ENCODE assay signal across 1 cellular context in the genomic region with DNA sequence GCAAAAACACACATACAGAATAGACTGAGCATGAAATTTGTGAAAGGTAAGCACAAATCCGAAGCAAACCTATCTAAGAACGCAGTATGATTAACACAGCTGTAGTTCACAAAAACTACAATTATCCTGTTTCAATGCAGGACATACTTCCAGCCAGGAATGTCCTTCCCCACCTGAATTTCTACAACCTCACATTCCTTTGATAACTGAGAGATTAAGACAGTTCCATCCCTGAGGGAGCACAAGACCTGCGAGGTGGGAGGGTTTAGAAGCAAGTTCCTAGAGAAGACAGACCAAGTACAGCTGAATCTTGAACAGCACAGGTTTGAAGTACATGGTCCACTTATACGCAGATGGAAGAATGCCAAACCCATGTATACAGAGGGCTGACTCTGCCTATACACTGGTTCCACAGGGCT.
TF ChIP-seq lines count a peak whose summit lies in the region.

No MANE protein-coding gene starts in this region.

TF ChIP-seq in WTC11, 78 proteins besides CTCF, POLR2A, EP300 and RAD21:
- TF ChIP-seq, protein P1, sequence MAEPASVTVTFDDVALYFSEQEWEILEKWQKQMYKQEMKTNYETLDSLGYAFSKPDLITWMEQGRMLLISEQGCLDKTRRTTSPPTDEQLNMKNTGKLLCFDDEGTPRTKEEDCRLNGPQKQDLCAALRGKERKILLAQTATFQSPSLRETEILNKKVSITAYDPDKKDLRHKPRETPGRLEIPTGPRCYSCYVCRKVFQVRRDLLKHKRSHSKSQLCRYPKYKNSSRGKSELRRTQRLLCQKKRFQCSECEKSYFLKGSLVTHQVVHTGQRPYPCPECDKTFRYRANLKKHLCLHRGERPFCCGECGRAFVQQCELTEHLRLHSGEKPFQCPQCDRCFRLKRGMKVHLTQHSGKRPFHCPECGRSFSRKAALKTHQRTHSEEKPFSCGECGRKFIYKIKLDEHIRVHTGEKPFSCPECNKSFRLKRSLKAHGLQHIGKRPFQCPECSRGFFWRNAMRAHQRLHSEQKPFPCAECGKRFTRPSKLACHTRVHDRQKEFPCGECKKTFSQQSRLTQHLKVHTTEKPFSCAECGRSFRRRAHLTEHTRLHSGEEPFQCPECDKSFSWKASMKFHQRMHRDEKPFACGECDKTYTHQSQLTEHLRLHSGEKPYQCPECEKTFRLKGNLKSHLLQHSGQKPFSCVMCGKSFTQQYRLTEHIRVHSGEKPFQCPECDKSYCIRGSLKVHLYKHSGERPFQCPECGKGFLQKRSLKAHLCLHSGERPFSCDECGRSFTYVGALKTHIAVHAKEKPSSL (CRISPR knock-in tag; conservative IDR thresholded peaks at IDR 0.05), result no peak
- TF ChIP-seq, protein P2, sequence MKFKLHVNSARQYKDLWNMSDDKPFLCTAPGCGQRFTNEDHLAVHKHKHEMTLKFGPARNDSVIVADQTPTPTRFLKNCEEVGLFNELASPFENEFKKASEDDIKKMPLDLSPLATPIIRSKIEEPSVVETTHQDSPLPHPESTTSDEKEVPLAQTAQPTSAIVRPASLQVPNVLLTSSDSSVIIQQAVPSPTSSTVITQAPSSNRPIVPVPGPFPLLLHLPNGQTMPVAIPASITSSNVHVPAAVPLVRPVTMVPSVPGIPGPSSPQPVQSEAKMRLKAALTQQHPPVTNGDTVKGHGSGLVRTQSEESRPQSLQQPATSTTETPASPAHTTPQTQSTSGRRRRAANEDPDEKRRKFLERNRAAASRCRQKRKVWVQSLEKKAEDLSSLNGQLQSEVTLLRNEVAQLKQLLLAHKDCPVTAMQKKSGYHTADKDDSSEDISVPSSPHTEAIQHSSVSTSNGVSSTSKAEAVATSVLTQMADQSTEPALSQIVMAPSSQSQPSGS (CRISPR knock-in tag; IDR thresholded peaks at IDR 0.05; ENCODE audit: borderline replicate concordance, low read depth), result no peak
- no peak for TF ChIP-seq MYBL2 (CRISPR knock-in tag; IDR thresholded peaks at IDR 0.05)
- TF ChIP-seq, protein P3, sequence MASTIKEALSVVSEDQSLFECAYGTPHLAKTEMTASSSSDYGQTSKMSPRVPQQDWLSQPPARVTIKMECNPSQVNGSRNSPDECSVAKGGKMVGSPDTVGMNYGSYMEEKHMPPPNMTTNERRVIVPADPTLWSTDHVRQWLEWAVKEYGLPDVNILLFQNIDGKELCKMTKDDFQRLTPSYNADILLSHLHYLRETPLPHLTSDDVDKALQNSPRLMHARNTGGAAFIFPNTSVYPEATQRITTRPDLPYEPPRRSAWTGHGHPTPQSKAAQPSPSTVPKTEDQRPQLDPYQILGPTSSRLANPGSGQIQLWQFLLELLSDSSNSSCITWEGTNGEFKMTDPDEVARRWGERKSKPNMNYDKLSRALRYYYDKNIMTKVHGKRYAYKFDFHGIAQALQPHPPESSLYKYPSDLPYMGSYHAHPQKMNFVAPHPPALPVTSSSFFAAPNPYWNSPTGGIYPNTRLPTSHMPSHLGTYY (CRISPR knock-in tag; IDR thresholded peaks at IDR 0.05), result no peak
- TF ChIP-seq, protein P4, sequence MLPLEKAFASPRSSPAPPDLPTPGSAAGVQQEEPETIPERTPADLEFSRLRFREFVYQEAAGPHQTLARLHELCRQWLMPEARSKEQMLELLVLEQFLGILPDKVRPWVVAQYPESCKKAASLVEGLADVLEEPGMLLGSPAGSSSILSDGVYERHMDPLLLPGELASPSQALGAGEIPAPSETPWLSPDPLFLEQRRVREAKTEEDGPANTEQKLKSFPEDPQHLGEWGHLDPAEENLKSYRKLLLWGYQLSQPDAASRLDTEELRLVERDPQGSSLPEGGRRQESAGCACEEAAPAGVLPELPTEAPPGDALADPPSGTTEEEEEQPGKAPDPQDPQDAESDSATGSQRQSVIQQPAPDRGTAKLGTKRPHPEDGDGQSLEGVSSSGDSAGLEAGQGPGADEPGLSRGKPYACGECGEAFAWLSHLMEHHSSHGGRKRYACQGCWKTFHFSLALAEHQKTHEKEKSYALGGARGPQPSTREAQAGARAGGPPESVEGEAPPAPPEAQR (CRISPR knock-in tag; IDR thresholded peaks at IDR 0.05), result no peak
